24 cellular contexts compared by ENCODE assay signal in the genomic region with DNA sequence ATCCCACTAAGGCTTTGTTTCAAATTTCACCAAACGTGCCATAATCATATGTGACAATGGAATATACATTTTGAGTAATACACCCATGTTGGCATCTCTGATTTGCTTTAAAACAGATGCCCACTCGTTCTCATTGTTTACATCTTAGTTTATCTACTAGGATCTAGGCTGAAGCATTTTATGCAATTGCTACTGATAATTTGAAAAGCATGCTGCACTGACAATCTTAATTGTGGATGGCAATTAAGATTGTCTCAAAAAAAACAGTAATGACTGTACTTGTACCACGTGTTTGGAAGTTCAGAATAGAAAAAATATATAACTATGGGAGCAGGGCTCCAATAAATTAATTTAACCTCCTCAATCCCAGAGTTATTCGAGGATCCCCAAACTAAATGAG.
"Had no signal": no experiment of that assay in that cellular context is flagged by ENCODE, and none has a peak within 500 bp of the region (broad histone marks: within the 10 kb centered on the region; RNA-seq: fewer than 3 reads in every experiment).

No MANE protein-coding gene starts in this region.

- H3K9me3 ChIP-seq: esophagus muscularis mucosa, gastroesophageal sphincter, lower lobe of right lung, mucosa of descending colon had no signal

- H3K36me3 ChIP-seq: esophagus muscularis mucosa, gastroesophageal sphincter, heart right ventricle, left lung, lower lobe of right lung had no signal

- DNase-seq: dermis blood vessel endothelial cell; dorsolateral prefrontal cortex; effector CD4-positive, alpha-beta T cell; effector memory CD4-positive, alpha-beta T cell; foreskin keratinocyte; glutamatergic neuron; head of caudate nucleus; heart right ventricle; hippocampal formation; left cardiac atrium; left lung; left ventricle myocardium superior; lower lobe of right lung; mesenchymal stem cell; mucosa of descending colon; naive B cell; naive thymus-derived CD8-positive, alpha-beta T cell had no signal

- FAIRE-seq: endothelial cell of umbilical vein, frontal cortex, islet of Langerhans, keratinocyte had no signal

- ATAC-seq: foreskin keratinocyte; gastroesophageal sphincter; heart right ventricle; left cardiac atrium; left lung; left ventricle myocardium superior; lower lobe of right lung; mucosa of descending colon; naive thymus-derived CD8-positive, alpha-beta T cell had no signal

- H3K27ac ChIP-seq: coronary artery, dorsolateral prefrontal cortex, esophagus muscularis mucosa, foreskin keratinocyte, gastroesophageal sphincter, heart right ventricle, left lung, lower lobe of right lung had no signal

- H3K4me1 ChIP-seq: esophagus muscularis mucosa, foreskin keratinocyte, gastroesophageal sphincter, heart right ventricle, left lung, lower lobe of right lung had no signal

- H3K4me3 ChIP-seq: coronary artery, dorsolateral prefrontal cortex, esophagus muscularis mucosa, gastroesophageal sphincter, heart right ventricle, left lung, lower lobe of right lung, mucosa of descending colon had no signal

- H3K27me3 ChIP-seq: dorsolateral prefrontal cortex, esophagus muscularis mucosa, foreskin keratinocyte, gastroesophageal sphincter, heart right ventricle, left lung had no signal
